ENCODE assay signal across 18 cellular contexts in genomic region chrX:150429577-150429976, GRCh38.
DNase-seq lines count a peak whose midpoint lies in the region; ATAC-seq and TF ChIP-seq lines count a peak whose summit lies in the region.
"Had no signal": no experiment of that assay in that cellular context is flagged by ENCODE, and none has a peak within 500 bp of the region (broad histone marks: within the 10 kb centered on the region; RNA-seq: fewer than 3 reads in every experiment).

No MANE protein-coding gene starts in this region.

- no peak overlapping the region for H3K4me3 Mint-ChIP-seq in activated CD4-positive, alpha-beta T cell treated with anti-CD3 and anti-CD28 coated beads, Interleukin-2, amount 10 ng/mL, durations not matched to agents 24 days and 14 days
- no peak overlapping the region for H3K4me3 Mint-ChIP-seq in activated CD4-positive, alpha-beta T cell treated with anti-CD3 and anti-CD28 coated beads, Interleukin-2, amount 10 ng/mL, durations not matched to agents 7 days and 5 days
- H3K4me3 Mint-ChIP-seq in stimulated activated effector memory CD8-positive, alpha-beta T cell treated with anti-CD3 and anti-CD28 coated beads, Interleukin-12 subunit alpha, Interleukin-12 subunit beta, amount 100 ng/mL, for 72 hours, result no peak overlapping the region
- no peak overlapping the region for H3K4me3 Mint-ChIP-seq in activated CD4-positive, alpha-beta memory T cell treated with anti-CD3 and anti-CD28 coated beads, Interleukin-2, amount 10 ng/mL, durations not matched to agents 7 days and 5 days

- H3K4me1 Mint-ChIP-seq in activated CD4-positive, alpha-beta T cell treated with anti-CD3 and anti-CD28 coated beads, Interleukin-2, amount 10 ng/mL, durations not matched to agents 24 days and 14 days, result peaks cover 3% of the 10 kb centered on the region
- no peaks in the 10 kb centered on the region for H3K4me1 Mint-ChIP-seq in activated CD4-positive, alpha-beta T cell treated with anti-CD3 and anti-CD28 coated beads, Interleukin-2, amount 10 ng/mL, durations not matched to agents 7 days and 5 days
- no peaks in the 10 kb centered on the region for H3K4me1 Mint-ChIP-seq in stimulated activated effector memory CD8-positive, alpha-beta T cell treated with anti-CD3 and anti-CD28 coated beads, Interleukin-12 subunit alpha, Interleukin-12 subunit beta, amount 100 ng/mL, for 72 hours
- H3K4me1 Mint-ChIP-seq in activated CD4-positive, alpha-beta memory T cell treated with anti-CD3 and anti-CD28 coated beads, Interleukin-2, amount 10 ng/mL, durations not matched to agents 7 days and 5 days, result no peaks in the 10 kb centered on the region

- H3K9me3 ChIP-seq in PC-3 (ENCODE audit: low read length), result no peaks in the 10 kb centered on the region
- H3K9me3 ChIP-seq: left ventricle myocardium inferior, SK-N-SH had no signal

- intact Hi-C loops in activated CD4-positive, alpha-beta T cell treated with anti-CD3 and anti-CD28 coated beads, Interleukin-2, amount 10 ng/mL, durations not matched to agents 24 days and 14 days (cut with micrococcal nuclease), result no loop called here
- intact Hi-C loops in PC-3 (cut with micrococcal nuclease), result no loop called here

- H3K27ac Mint-ChIP-seq in activated CD4-positive, alpha-beta T cell treated with anti-CD3 and anti-CD28 coated beads, Interleukin-2, amount 10 ng/mL, durations not matched to agents 24 days and 14 days, result peak overlapping the region; percentile 11
- H3K27ac Mint-ChIP-seq in activated CD4-positive, alpha-beta T cell treated with anti-CD3 and anti-CD28 coated beads, Interleukin-2, amount 10 ng/mL, durations not matched to agents 7 days and 5 days, result no peak overlapping the region
- no peak overlapping the region for H3K27ac Mint-ChIP-seq in stimulated activated effector memory CD8-positive, alpha-beta T cell treated with anti-CD3 and anti-CD28 coated beads, Interleukin-12 subunit alpha, Interleukin-12 subunit beta, amount 100 ng/mL, for 72 hours
- no peak overlapping the region for H3K27ac Mint-ChIP-seq in activated CD4-positive, alpha-beta memory T cell treated with anti-CD3 and anti-CD28 coated beads, Interleukin-2, amount 10 ng/mL, durations not matched to agents 7 days and 5 days

- H4K20me1 ChIP-seq in PC-3 (ENCODE audit: low read length), result no peaks in the 10 kb centered on the region

- H2AFZ ChIP-seq in PC-3 (ENCODE audit: low read length), result no peak overlapping the region

- TF ChIP-seq CTCF in PC-3 (conservative IDR thresholded peaks at IDR 0.05; ENCODE audit: low read depth, low read length), result no peak
- no peak for TF ChIP-seq CTCF in epithelial cell of proximal tubule (conservative IDR thresholded peaks at IDR 0.05; ENCODE audit: low read depth, low read length)

- no peak overlapping the region for H3K4me2 ChIP-seq in PC-3 (ENCODE audit: low read length)
- H3K4me2 ChIP-seq: SK-N-SH had no signal

- CTCF ChIA-PET in activated CD4-positive, alpha-beta T cell treated with anti-CD3 and anti-CD28 coated beads, Interleukin-2, amount 10 ng/mL, durations not matched to agents 7 days and 5 days (lab: Charles Lee), result interaction anchor here (0.8 to 1.0 kb wide), 2 partner anchors 20 to 787 kb away, joined by 3 read pairs; no protein-coding TSS in a partner anchor
- CTCF ChIA-PET in PC-3 (lab: Charles Lee), result interaction anchor here (0.5 kb wide), 1 partner anchor 57 kb away, joined by 3 read pairs; no protein-coding TSS in a partner anchor
- CTCF ChIA-PET in activated CD4-positive, alpha-beta memory T cell treated with anti-CD3 and anti-CD28 coated beads, Interleukin-2, amount 10 ng/mL, durations not matched to agents 7 days and 5 days (lab: Charles Lee), result no interaction called here

- no peaks in the 10 kb centered on the region for H3F3A ChIP-seq in PC-3 (ENCODE audit: low read length, unreplicated experiment)

- peak; percentile 16 for DNase-seq in activated CD4-positive, alpha-beta T cell treated with anti-CD3 and anti-CD28 coated beads, Interleukin-2, amount 10 ng/mL, durations not matched to agents 24 days and 14 days
- no peak for DNase-seq in activated CD4-positive, alpha-beta T cell treated with anti-CD3 and anti-CD28 coated beads, Interleukin-2, amount 10 ng/mL, durations not matched to agents 7 days and 5 days
- peak; percentile 74 for DNase-seq in PC-3
- DNase-seq in epithelial cell of proximal tubule (ENCODE audit: low read depth), result peak; percentile 26
- DNase-seq in stimulated activated effector memory CD8-positive, alpha-beta T cell treated with anti-CD3 and anti-CD28 coated beads, Interleukin-12 subunit alpha, Interleukin-12 subunit beta, amount 100 ng/mL, for 72 hours (ENCODE audit: low spot score in 2 of 2), result no peak
- DNase-seq in activated CD4-positive, alpha-beta memory T cell treated with anti-CD3 and anti-CD28 coated beads, Interleukin-2, amount 10 ng/mL, durations not matched to agents 7 days and 5 days, result no peak
- no peak for DNase-seq in iPS-NIHi11 (ENCODE audit: low spot score)
- DNase-seq: ACHN; activated CD4-positive, alpha-beta T cell treated with anti-CD3 and anti-CD28 coated beads for 1 hour; activated effector memory CD4-positive, alpha-beta T cell treated with Interleukin-2 at 50 U/mL for 16 hours; cerebellar nuclear complex; DND-41; left ventricle myocardium inferior; NCI-H1048; NCI-H526; SK-N-SH; stimulated activated CD8-positive, alpha-beta memory T cell treated with anti-CD3 and anti-CD28 coated beads, Interleukin-4, amount 100 ng/mL, for 48 hours had no signal

- no peaks in the 10 kb centered on the region for H3K36me3 ChIP-seq in PC-3 (ENCODE audit: low read depth, low read length)
- H3K36me3 ChIP-seq: left ventricle myocardium inferior had no signal

- H3K36me3 Mint-ChIP-seq in activated CD4-positive, alpha-beta T cell treated with anti-CD3 and anti-CD28 coated beads, Interleukin-2, amount 10 ng/mL, durations not matched to agents 24 days and 14 days (ENCODE audit: low read depth), result peaks cover 2% of the 10 kb centered on the region
- H3K36me3 Mint-ChIP-seq in activated CD4-positive, alpha-beta T cell treated with anti-CD3 and anti-CD28 coated beads, Interleukin-2, amount 10 ng/mL, durations not matched to agents 7 days and 5 days (ENCODE audit: low read depth), result no peaks in the 10 kb centered on the region
- no peaks in the 10 kb centered on the region for H3K36me3 Mint-ChIP-seq in stimulated activated effector memory CD8-positive, alpha-beta T cell treated with anti-CD3 and anti-CD28 coated beads, Interleukin-12 subunit alpha, Interleukin-12 subunit beta, amount 100 ng/mL, for 72 hours
- peaks cover 5% of the 10 kb centered on the region for H3K36me3 Mint-ChIP-seq in activated CD4-positive, alpha-beta memory T cell treated with anti-CD3 and anti-CD28 coated beads, Interleukin-2, amount 10 ng/mL, durations not matched to agents 7 days and 5 days (ENCODE audit: low read depth)

- peaks cover 8% of the 10 kb centered on the region for H3K9me3 Mint-ChIP-seq in activated CD4-positive, alpha-beta T cell treated with anti-CD3 and anti-CD28 coated beads, Interleukin-2, amount 10 ng/mL, durations not matched to agents 24 days and 14 days
- H3K9me3 Mint-ChIP-seq in activated CD4-positive, alpha-beta T cell treated with anti-CD3 and anti-CD28 coated beads, Interleukin-2, amount 10 ng/mL, durations not matched to agents 7 days and 5 days, result peaks cover 2% of the 10 kb centered on the region
- H3K9me3 Mint-ChIP-seq in stimulated activated effector memory CD8-positive, alpha-beta T cell treated with anti-CD3 and anti-CD28 coated beads, Interleukin-12 subunit alpha, Interleukin-12 subunit beta, amount 100 ng/mL, for 72 hours, result no peaks in the 10 kb centered on the region
- peaks cover 3% of the 10 kb centered on the region for H3K9me3 Mint-ChIP-seq in activated CD4-positive, alpha-beta memory T cell treated with anti-CD3 and anti-CD28 coated beads, Interleukin-2, amount 10 ng/mL, durations not matched to agents 7 days and 5 days

- ATAC-seq in PC-3 (peak; percentile 49; the same call in 1 of the 2 replicates), HG03025 (IDR thresholded peaks at IDR 0.05; ENCODE audit: low FRiP score, unreplicated experiment) (no peak)
- ATAC-seq in stimulated activated effector memory CD8-positive, alpha-beta T cell treated with anti-CD3 and anti-CD28 coated beads, Interleukin-12 subunit alpha, Interleukin-12 subunit beta, amount 100 ng/mL, for 72 hours, result peak; percentile 68

- no peaks in the 10 kb centered on the region for H3K27me3 Mint-ChIP-seq in activated CD4-positive, alpha-beta T cell treated with anti-CD3 and anti-CD28 coated beads, Interleukin-2, amount 10 ng/mL, durations not matched to agents 24 days and 14 days
- H3K27me3 Mint-ChIP-seq in activated CD4-positive, alpha-beta T cell treated with anti-CD3 and anti-CD28 coated beads, Interleukin-2, amount 10 ng/mL, durations not matched to agents 7 days and 5 days, result no peaks in the 10 kb centered on the region
- H3K27me3 Mint-ChIP-seq in activated CD4-positive, alpha-beta memory T cell treated with anti-CD3 and anti-CD28 coated beads, Interleukin-2, amount 10 ng/mL, durations not matched to agents 7 days and 5 days, result no peaks in the 10 kb centered on the region

- no peak overlapping the region for H3K9ac ChIP-seq in PC-3 (ENCODE audit: low read length)
- H3K9ac ChIP-seq: SK-N-SH had no signal

- H3K27ac ChIP-seq in PC-3 (ENCODE audit: low read length), result no peak overlapping the region
- H3K27ac ChIP-seq: left ventricle myocardium inferior had no signal

- H3K4me1 ChIP-seq in PC-3 (ENCODE audit: insufficient read depth, low read length), result peaks cover 6% of the 10 kb centered on the region; the same call in 1 of the 2 replicates
- H3K4me1 ChIP-seq: left ventricle myocardium inferior had no signal

- H3K79me2 ChIP-seq in PC-3 (ENCODE audit: low read length), result peaks cover 5% of the 10 kb centered on the region; the same call in 1 of the 2 replicates

- no peaks in the 10 kb centered on the region for H3K27me3 ChIP-seq in PC-3 (ENCODE audit: low read length)

- BruUV-seq in PC-3 (replicated peaks; lab: Mats Ljungman, UMichigan), result no TSS peak

- H3K4me3 ChIP-seq in PC-3 (ENCODE audit: low read length) (no peak overlapping the region), epithelial cell of proximal tubule (ENCODE audit: low read depth, low read length) (no peak overlapping the region)
- H3K4me3 ChIP-seq: left ventricle myocardium inferior had no signal

- POLR2A ChIA-PET in activated CD4-positive, alpha-beta T cell treated with anti-CD3 and anti-CD28 coated beads, Interleukin-2, amount 10 ng/mL, durations not matched to agents 7 days and 5 days (lab: Charles Lee), result no interaction called here
- POLR2A ChIA-PET in PC-3 (lab: Charles Lee; ENCODE audit: unreplicated experiment), result no interaction called here
- POLR2A ChIA-PET in activated CD4-positive, alpha-beta memory T cell treated with anti-CD3 and anti-CD28 coated beads, Interleukin-2, amount 10 ng/mL, durations not matched to agents 7 days and 5 days (lab: Charles Lee), result no interaction called here

- H3K9me2 ChIP-seq in PC-3 (replicated peaks; ENCODE audit: low read length), result no peaks in the 10 kb centered on the region
- H3K9me2 ChIP-seq: SK-N-SH had no signal

Comparison
In these comparisons a context has a peak if more than half of its experiments do, and no peak if none do; other contexts are left out.
1. DNase-seq: peak in activated CD4-positive, alpha-beta T cell treated with anti-CD3 and anti-CD28 coated beads, Interleukin-2, amount 10 ng/mL, durations not matched to agents 24 days and 14 days (single experiment), PC-3 (single experiment) and epithelial cell of proximal tubule (single experiment); none in activated CD4-positive, alpha-beta T cell treated with anti-CD3 and anti-CD28 coated beads, Interleukin-2, amount 10 ng/mL, durations not matched to agents 7 days and 5 days (single experiment), stimulated activated effector memory CD8-positive, alpha-beta T cell treated with anti-CD3 and anti-CD28 coated beads, Interleukin-12 subunit alpha, Interleukin-12 subunit beta, amount 100 ng/mL, for 72 hours (0 of 2), activated CD4-positive, alpha-beta memory T cell treated with anti-CD3 and anti-CD28 coated beads, Interleukin-2, amount 10 ng/mL, durations not matched to agents 7 days and 5 days (single experiment) and iPS-NIHi11 (single experiment).